In genomic region chr1:159448181-159448580, GRCh38 we compare ENCODE assay signal across 38 cellular contexts. TPM values are rescaled to one million over a fixed set of nuclear protein-coding genes. Genes with fewer than 3 reads are reported as not detected.
"Had no signal": no experiment of that assay in that cellular context is flagged by ENCODE, and none has a peak within 500 bp of the region (broad histone marks: within the 10 kb centered on the region; RNA-seq: fewer than 3 reads in every experiment).

No MANE protein-coding gene starts in this region.

- DNase-seq: Karpas-422, Kasumi-1, MG63, MM.1S, MV-4-11, NCI-H1048, NCI-H1092, NCI-H1092 treated with DMSO at 0.1 percent for 48 hours, NCI-H1105, NCI-H1105 treated with DMSO at 0.1 percent for 48 hours, NCI-H1417, NCI-H1417 treated with DMSO at 0.1 percent for 48 hours, NCI-H1436, NCI-H1436 treated with DMSO at 0.1 percent for 48 hours, NCI-H146, NCI-H1694, NCI-H1694 treated with DMSO at 0.1 percent for 48 hours, NCI-H187, NCI-H187 treated with DMSO at 0.1 percent for 48 hours, NCI-H1930, NCI-H2029, NCI-H2029 treated with DMSO at 0.1 percent for 48 hours, NCI-H2081, NCI-H2081 treated with DMSO at 0.1 percent for 48 hours, NCI-H2107, NCI-H2171, NCI-H2171 treated with DMSO at 0.1 percent for 48 hours, NCI-H2227 treated with DMSO at 0.1 percent for 48 hours, NCI-H226, NCI-H345, NCI-H446, NCI-H446 treated with DMSO at 0.1 percent for 48 hours, NCI-H510A had no signal

- H3K9ac ChIP-seq: KMS-11 had no signal

- H3K4me3 ChIP-seq: MG63 had no signal

- H3K27ac ChIP-seq: KMS-11 had no signal

- H3K4me2 ChIP-seq: KMS-11 had no signal

- H3K36me3 ChIP-seq: MG63 had no signal

RNA-seq across cellular contexts. Expression of gene OR10J1, which starts 8.7 kb away (rescaled TPM):
- total RNA-seq: LHCN-M2, M059J, MCF 10A had no signal

RNA-seq across cellular contexts. Expression of gene OR10J4, which starts 16.2 kb away (rescaled TPM):
- total RNA-seq: LHCN-M2, M059J, MCF 10A, NCI-H460 had no signal
